1 cellular context compared by ENCODE assay signal in genomic region chr1:20732588-20733360, GRCh38.
TF ChIP-seq lines count a peak whose summit lies in the region.

TSS of gene SH2D5 (minus strand) at chr1:20732703. CDS start at chr1:20728044, 4,659 bp downstream.

TF ChIP-seq in SK-N-SH, 30 proteins besides CTCF, POLR2A, EP300 and RAD21 (continued from another document):
- TF ChIP-seq, protein P1, sequence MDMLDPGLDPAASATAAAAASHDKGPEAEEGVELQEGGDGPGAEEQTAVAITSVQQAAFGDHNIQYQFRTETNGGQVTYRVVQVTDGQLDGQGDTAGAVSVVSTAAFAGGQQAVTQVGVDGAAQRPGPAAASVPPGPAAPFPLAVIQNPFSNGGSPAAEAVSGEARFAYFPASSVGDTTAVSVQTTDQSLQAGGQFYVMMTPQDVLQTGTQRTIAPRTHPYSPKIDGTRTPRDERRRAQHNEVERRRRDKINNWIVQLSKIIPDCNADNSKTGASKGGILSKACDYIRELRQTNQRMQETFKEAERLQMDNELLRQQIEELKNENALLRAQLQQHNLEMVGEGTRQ (IDR thresholded peaks at IDR 0.05; ENCODE audit: borderline replicate concordance, low read depth, low read length), result 0 out of 2 replicates have a peak, but pooled peaks have one; percentile 16
- peak; percentile 62 for TF ChIP-seq TCF12 (IDR thresholded peaks at IDR 0.05)
- TF ChIP-seq RCOR1 (IDR thresholded peaks at IDR 0.05; ENCODE audit: low read length), result no peak; the same call in 1 of the 2 replicates
- TF ChIP-seq SMC3 (IDR thresholded peaks at IDR 0.05; ENCODE audit: low read depth, low read length), result peak; percentile 21; the same call in 1 of the 2 replicates
- TF ChIP-seq FOSL2 (IDR thresholded peaks at IDR 0.05; ENCODE audit: borderline replicate concordance, low read depth), result peak; percentile 94
- peak; percentile 97 for TF ChIP-seq MAX (IDR thresholded peaks at IDR 0.05; ENCODE audit: low read depth)
- TF ChIP-seq TAF1 (IDR thresholded peaks at IDR 0.05; ENCODE audit: borderline replicate concordance, low read depth, low read length), result peak; percentile 46; the same call in 1 of the 2 replicates
- TF ChIP-seq SIN3A (IDR thresholded peaks at IDR 0.05; ENCODE audit: borderline replicate concordance, low read depth, low read length), result peak; percentile 66; the same call in 1 of the 2 replicates
- TF ChIP-seq REST (IDR thresholded peaks at IDR 0.05; ENCODE audit: low read depth, low read length), result no peak
- TF ChIP-seq ZBTB33 (IDR thresholded peaks at IDR 0.05; ENCODE audit: borderline replicate concordance, low read depth), result no peak
- TF ChIP-seq TEAD4 (IDR thresholded peaks at IDR 0.05; ENCODE audit: borderline replicate concordance, insufficient read depth), result peak; percentile 59; the same call in 1 of the 2 replicates
- TF ChIP-seq YY1 (IDR thresholded peaks at IDR 0.05; ENCODE audit: low read depth), result 0 out of 2 replicates have a peak, but pooled peaks have one; percentile 38
- no peak; the same call in 1 of the 2 replicates for TF ChIP-seq POLR2AphosphoS5 (IDR thresholded peaks at IDR 0.05; ENCODE audit: low read depth, low read length)
- peak; percentile 93 for TF ChIP-seq MXI1 (IDR thresholded peaks at IDR 0.05; ENCODE audit: low read depth, low read length)
- TF ChIP-seq IRF3 (IDR thresholded peaks at IDR 0.05; ENCODE audit: low read depth, low read length), result no peak
